Comparison of ENCODE assay signal across 21 cellular contexts in genomic region chrX:112946227-112946626, GRCh38.
"Had no signal": no experiment of that assay in that cellular context is flagged by ENCODE, and none has a peak within 500 bp of the region (broad histone marks: within the 10 kb centered on the region; RNA-seq: fewer than 3 reads in every experiment).

No MANE protein-coding gene starts in this region.

- H3K4me1 ChIP-seq: colonic mucosa, lower lobe of right lung, prostate gland, sigmoid colon, thyroid gland had no signal

- H3K27me3 ChIP-seq: neural progenitor cell, sigmoid colon, thyroid gland had no signal

- H3K9me3 ChIP-seq: colonic mucosa, lower lobe of right lung, prostate gland, sigmoid colon, stomach, thyroid gland had no signal

- DNase-seq: colonic mucosa; effector CD8-positive, alpha-beta T cell; endodermal cell; foreskin melanocyte; head of caudate nucleus; left ventricle myocardium superior; lower lobe of right lung; natural killer cell; right cardiac atrium; sigmoid colon; stimulated activated CD4-positive, alpha-beta T cell treated with anti-CD3 and anti-CD28 coated beads, Interleukin-2, amount 100 ng/mL, for 24 hours; stimulated activated CD4-positive, alpha-beta T cell treated with anti-CD3 and anti-CD28 coated beads, Interleukin-4, amount 100 ng/mL, for 24 hours; stimulated activated naive CD4-positive, alpha-beta T cell treated with Interleukin-2 at 50 U/mL for 16 hours; stomach; thyroid gland had no signal

- H3K9ac ChIP-seq: neural progenitor cell had no signal

- H3K4me3 ChIP-seq: colonic mucosa, lower lobe of right lung, neural progenitor cell, prostate gland, sigmoid colon, stomach, thyroid gland had no signal

- H3K4me2 ChIP-seq: neural progenitor cell had no signal

- H3K36me3 ChIP-seq: colonic mucosa, lower lobe of right lung, neural progenitor cell, prostate gland, sigmoid colon, stomach, thyroid gland had no signal

- H3K27ac ChIP-seq: colonic mucosa, epithelial cell of prostate, lower lobe of right lung, neural progenitor cell, prostate gland, sigmoid colon, stomach, thyroid gland had no signal

- ATAC-seq: esophagus mucosa; left ventricle myocardium superior; lower lobe of right lung; natural killer cell; right cardiac atrium; stimulated activated effector memory CD8-positive, alpha-beta T cell treated with anti-CD3 and anti-CD28 coated beads, Interleukin-12 subunit alpha, Interleukin-12 subunit beta, amount 100 ng/mL, for 72 hours had no signal

- FAIRE-seq: keratinocyte had no signal

- H2AFZ ChIP-seq: neural progenitor cell had no signal
